1 cellular context compared by ENCODE assay signal in the genomic region with DNA sequence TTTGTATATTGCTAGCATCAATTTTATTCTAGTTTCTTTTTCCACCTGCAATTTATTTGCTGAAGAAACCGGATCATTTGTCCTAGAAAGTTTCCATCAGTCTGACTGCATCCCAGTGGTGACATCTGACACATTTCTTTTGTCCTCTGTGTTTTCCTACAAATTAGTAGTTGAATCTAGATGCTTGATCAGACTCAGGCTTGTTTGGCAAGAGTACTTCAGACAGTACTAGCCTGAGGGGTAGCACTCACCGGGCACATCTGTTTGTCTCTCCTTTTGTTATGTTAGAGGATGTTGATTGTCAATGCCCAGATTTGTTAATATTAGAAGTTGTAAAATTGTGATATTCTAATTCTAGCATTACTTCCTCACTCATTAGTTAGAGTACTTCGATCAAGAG.
TF ChIP-seq lines count a peak whose summit lies in the region.

No MANE protein-coding gene starts in this region.

TF ChIP-seq in GM23338, 12 proteins besides CTCF, POLR2A, EP300 and RAD21 (continued from another document):
- TF ChIP-seq ZNF462 (CRISPR knock-in tag; IDR thresholded peaks at IDR 0.05) = no peak
- no peak for TF ChIP-seq STAT1 (IDR thresholded peaks at IDR 0.05; ENCODE audit: unreplicated experiment)
- TF ChIP-seq JUNB (IDR thresholded peaks at IDR 0.05; ENCODE audit: unreplicated experiment) = no peak
- no peak for TF ChIP-seq POLR2AphosphoS5 (IDR thresholded peaks at IDR 0.05; ENCODE audit: low read depth)
- TF ChIP-seq EZH2 (IDR thresholded peaks at IDR 0.05; ENCODE audit: low read depth, unreplicated experiment) = no peak
- no peak for TF ChIP-seq ZNF114 (CRISPR knock-in tag; IDR thresholded peaks at IDR 0.05)
- no peak for TF ChIP-seq ZNF331 (CRISPR knock-in tag; IDR thresholded peaks at IDR 0.05; ENCODE audit: low read depth)
- TF ChIP-seq, protein P1, sequence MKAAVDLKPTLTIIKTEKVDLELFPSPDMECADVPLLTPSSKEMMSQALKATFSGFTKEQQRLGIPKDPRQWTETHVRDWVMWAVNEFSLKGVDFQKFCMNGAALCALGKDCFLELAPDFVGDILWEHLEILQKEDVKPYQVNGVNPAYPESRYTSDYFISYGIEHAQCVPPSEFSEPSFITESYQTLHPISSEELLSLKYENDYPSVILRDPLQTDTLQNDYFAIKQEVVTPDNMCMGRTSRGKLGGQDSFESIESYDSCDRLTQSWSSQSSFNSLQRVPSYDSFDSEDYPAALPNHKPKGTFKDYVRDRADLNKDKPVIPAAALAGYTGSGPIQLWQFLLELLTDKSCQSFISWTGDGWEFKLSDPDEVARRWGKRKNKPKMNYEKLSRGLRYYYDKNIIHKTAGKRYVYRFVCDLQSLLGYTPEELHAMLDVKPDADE (IDR thresholded peaks at IDR 0.05) = no peak
- TF ChIP-seq EZH2phosphoT487 (IDR thresholded peaks at IDR 0.05; ENCODE audit: unreplicated experiment) = no peak
- TF ChIP-seq REST (IDR thresholded peaks at IDR 0.05; ENCODE audit: unreplicated experiment) = no peak
- no peak for TF ChIP-seq CREB1 (CRISPR knock-in tag; IDR thresholded peaks at IDR 0.05; ENCODE audit: low read depth)
